Comparison of ENCODE assay signal across 9 cellular contexts in genomic region chr17:7859028-7859427, GRCh38. TPM values are rescaled to one million over a fixed set of nuclear protein-coding genes. Genes with fewer than 3 reads are reported as not detected.
DNase-seq lines count a peak whose midpoint lies in the region; ATAC-seq and TF ChIP-seq lines count a peak whose summit lies in the region.
"Had no signal": no experiment of that assay in that cellular context is flagged by ENCODE, and none has a peak within 500 bp of the region (broad histone marks: within the 10 kb centered on the region; RNA-seq: fewer than 3 reads in every experiment).

No MANE protein-coding gene starts in this region.

- H3K4me1 ChIP-seq in adipocyte (ENCODE audit: control insufficient read depth, insufficient read depth, low read length) (peaks cover 28% of the 10 kb centered on the region), stomach smooth muscle (ENCODE audit: control insufficient read depth, insufficient read depth, low read length) (peaks cover 36% of the 10 kb centered on the region), transverse colon (peaks cover 23 to 40% (median 30%) of the 10 kb centered on the region in 4 donors)

- H3K36me3 ChIP-seq in adipocyte (ENCODE audit: control insufficient read depth, insufficient read depth, low read length, severe bottlenecking) (peaks cover 7% of the 10 kb centered on the region), kidney epithelial cell (ENCODE audit: control insufficient read depth, insufficient read depth, low read length) (no peaks in the 10 kb centered on the region), stomach smooth muscle (ENCODE audit: control insufficient read depth in 2 of 2, insufficient read depth in 2 of 2, low read length in 2 of 2) (peaks cover 6 to 7% of the 10 kb centered on the region in 2 donors), transverse colon (peaks cover 0 to under 1% (median 0%) of the 10 kb centered on the region in 4 donors)

- peak overlapping the region; percentile 82 for H3K4me3 ChIP-seq in adipocyte (ENCODE audit: low read length)
- peak overlapping the region; percentile 66 for H3K4me3 ChIP-seq in kidney epithelial cell (ENCODE audit: low read depth, low read length)
- H3K4me3 ChIP-seq in stomach smooth muscle (ENCODE audit: low read length in 2 of 2), result peak overlapping the region in 1 of 2 donors; percentile 97
- peak overlapping the region in 2 of 4 donors; percentile 50 to 62 for H3K4me3 ChIP-seq in transverse colon

- peak overlapping the region; percentile 35 for H3K27ac Mint-ChIP-seq in activated naive CD8-positive, alpha-beta T cell
- H3K27ac Mint-ChIP-seq in activated naive CD8-positive, alpha-beta T cell treated with anti-CD3 and anti-CD28 coated beads, Interleukin-2, amount 50 U/mL, for 24 hours, result no peak overlapping the region
- peak overlapping the region in 3 of 10 donors; percentile 71 to 88 (median 74) for H3K27ac Mint-ChIP-seq in naive thymus-derived CD8-positive, alpha-beta T cell
- H3K27ac Mint-ChIP-seq: WTC11 had no signal

- TF ChIP-seq POLR2A in transverse colon (IDR thresholded peaks at IDR 0.05), result no peak

- H3K27me3 Mint-ChIP-seq in activated naive CD8-positive, alpha-beta T cell, result no peaks in the 10 kb centered on the region
- no peaks in the 10 kb centered on the region for H3K27me3 Mint-ChIP-seq in activated naive CD8-positive, alpha-beta T cell treated with anti-CD3 and anti-CD28 coated beads, Interleukin-2, amount 50 U/mL, for 24 hours
- no peaks in the 10 kb centered on the region for H3K27me3 Mint-ChIP-seq in naive thymus-derived CD8-positive, alpha-beta T cell

- H3K4me3 Mint-ChIP-seq in activated naive CD8-positive, alpha-beta T cell, result no peak overlapping the region
- no peak overlapping the region for H3K4me3 Mint-ChIP-seq in activated naive CD8-positive, alpha-beta T cell treated with anti-CD3 and anti-CD28 coated beads, Interleukin-2, amount 50 U/mL, for 24 hours
- H3K4me3 Mint-ChIP-seq in naive thymus-derived CD8-positive, alpha-beta T cell, result peak overlapping the region in 1 of 10 donors; percentile 38
- H3K4me3 Mint-ChIP-seq: WTC11 had no signal

- peak overlapping the region; percentile 89 for H3K27ac ChIP-seq in stomach smooth muscle (ENCODE audit: low read length)
- peak overlapping the region in 2 of 4 donors; percentile 90 to 97 for H3K27ac ChIP-seq in transverse colon

- no peaks in the 10 kb centered on the region for H3K9me3 Mint-ChIP-seq in activated naive CD8-positive, alpha-beta T cell (ENCODE audit: low read depth)
- H3K9me3 Mint-ChIP-seq in activated naive CD8-positive, alpha-beta T cell treated with anti-CD3 and anti-CD28 coated beads, Interleukin-2, amount 50 U/mL, for 24 hours, result no peaks in the 10 kb centered on the region
- no peaks in the 10 kb centered on the region for H3K9me3 Mint-ChIP-seq in naive thymus-derived CD8-positive, alpha-beta T cell
- H3K9me3 Mint-ChIP-seq: WTC11 had no signal

- intact Hi-C loops in transverse colon (cut with DNase I; ENCODE audit: low total_unique reads), result loop anchor here (5.0 to 10.0 kb wide), 2 partner anchors 33 to 114 kb away; no protein-coding TSS in a partner anchor

- TF ChIP-seq CTCF in kidney epithelial cell (IDR thresholded peaks at IDR 0.05; ENCODE audit: insufficient read depth, low read length, poor library complexity, severe bottlenecking) (no peak), transverse colon (IDR thresholded peaks at IDR 0.05) (no peak)

- in situ Hi-C loops in transverse colon (cut with MboI; ENCODE audit: low pct_ligation_motif_present in 1 of 4, low pct_unique_long_range_greater_than_20kb in 1 of 4, low sequenced_read_pairs in 3 of 4), result loop anchor here in 2 of 4 donors (25.0 kb wide), 1 partner anchor 128 kb away; no protein-coding TSS in a partner anchor

- peaks cover 13% of the 10 kb centered on the region for H3K4me1 Mint-ChIP-seq in activated naive CD8-positive, alpha-beta T cell (ENCODE audit: low read depth)
- H3K4me1 Mint-ChIP-seq in activated naive CD8-positive, alpha-beta T cell treated with anti-CD3 and anti-CD28 coated beads, Interleukin-2, amount 50 U/mL, for 24 hours, result peaks cover 8% of the 10 kb centered on the region
- H3K4me1 Mint-ChIP-seq in naive thymus-derived CD8-positive, alpha-beta T cell, result peaks cover 6 to 21% (median 13%) of the 10 kb centered on the region in 4 donors

- no peak for ATAC-seq in activated naive CD8-positive, alpha-beta T cell treated with anti-CD3 and anti-CD28 coated beads, Interleukin-2, amount 50 U/mL, for 24 hours
- no peak for ATAC-seq in HG02884 (IDR thresholded peaks at IDR 0.05; ENCODE audit: unreplicated experiment)
- no peak for ATAC-seq in naive thymus-derived CD8-positive, alpha-beta T cell

- peak overlapping the region; percentile 97 for H3K9ac ChIP-seq in adipocyte (ENCODE audit: low read length)
- peak overlapping the region; percentile 68 to 93 for H3K9ac ChIP-seq in stomach smooth muscle (ENCODE audit: low read length in 2 of 2)

- peaks cover 7% of the 10 kb centered on the region for H3K36me3 Mint-ChIP-seq in activated naive CD8-positive, alpha-beta T cell
- H3K36me3 Mint-ChIP-seq in activated naive CD8-positive, alpha-beta T cell treated with anti-CD3 and anti-CD28 coated beads, Interleukin-2, amount 50 U/mL, for 24 hours (ENCODE audit: low read depth), result peaks cover 19% of the 10 kb centered on the region
- peaks cover 0 to 19% (median 0%) of the 10 kb centered on the region in 3 donors for H3K36me3 Mint-ChIP-seq in naive thymus-derived CD8-positive, alpha-beta T cell

- no peak for TF ChIP-seq EP300 in transverse colon (IDR thresholded peaks at IDR 0.05; ENCODE audit: low read depth)

- no peaks in the 10 kb centered on the region for H3K27me3 ChIP-seq in adipocyte (replicated peaks; ENCODE audit: control insufficient read depth, insufficient read depth, low read length)
- H3K27me3 ChIP-seq in kidney epithelial cell (ENCODE audit: control insufficient read depth, insufficient read depth, low read length), result no peaks in the 10 kb centered on the region
- H3K27me3 ChIP-seq in stomach smooth muscle (ENCODE audit: control insufficient read depth in 1 of 2, insufficient read depth in 2 of 2, low read length in 2 of 2), result no peaks in the 10 kb centered on the region
- H3K27me3 ChIP-seq in transverse colon, result no peaks in the 10 kb centered on the region

- DNase-seq in activated naive CD8-positive, alpha-beta T cell treated with anti-CD3 and anti-CD28 coated beads, Interleukin-2, amount 50 U/mL, for 24 hours, result no peak
- DNase-seq in adipocyte (ENCODE audit: low read depth) (no peak), kidney epithelial cell (ENCODE audit: low read depth) (no peak), transverse colon (no peak)
- no peak for DNase-seq in naive thymus-derived CD8-positive, alpha-beta T cell

- 82 to 90% methylated on average over 2 to 8 of the region's 8 CpGs for WGBS in transverse colon (ENCODE audit: low coverage in 1 of 2), 2 donors

- no peaks in the 10 kb centered on the region for H3K9me3 ChIP-seq in adipocyte (ENCODE audit: control insufficient read depth, low read length)
- no peaks in the 10 kb centered on the region for H3K9me3 ChIP-seq in stomach smooth muscle (ENCODE audit: control insufficient read depth in 2 of 2, low read length in 2 of 2)
- no peaks in the 10 kb centered on the region for H3K9me3 ChIP-seq in transverse colon

- POLR2A ChIA-PET in naive thymus-derived CD8-positive, alpha-beta T cell (lab: Charles Lee), result interaction anchor here (1.3 to 5.0 kb wide), 5 partner anchors 24 to 130 kb away, joined by 4 to 20 read pairs (median 8); partner anchors contain the start of genes CNTROB, KDM6B and TRAPPC1

RNA-seq across cellular contexts. Expression of gene CYB5D1, which starts 1.2 kb away (rescaled TPM):
- total RNA-seq in kidney epithelial cell (5.3 and 7.4 TPM in 2 replicates), transverse colon (10 to 100 TPM in 1 of 4 donors, 1 to 10 TPM in 2, not detected in 1; 4.9 to 50.4 (median 9.6) TPM)
- 1 to 10 TPM; 8.5 to 9.8 TPM for total RNA-seq in naive thymus-derived CD8-positive, alpha-beta T cell
- 1 to 10 TPM; 3.5 to 6.0 (median 5.1) TPM for polyA plus RNA-seq in naive thymus-derived CD8-positive, alpha-beta T cell

RNA-seq across cellular contexts. Expression of gene NAA38, which starts 1.7 kb away (rescaled TPM):
- total RNA-seq in kidney epithelial cell (50.5 and 51.0 TPM in 2 replicates), transverse colon (10 to 100 TPM; 59.8 to 95.3 (median 86.5) TPM)
- 10 to 100 TPM; 16.0 to 24.1 TPM for total RNA-seq in naive thymus-derived CD8-positive, alpha-beta T cell
- polyA plus RNA-seq in naive thymus-derived CD8-positive, alpha-beta T cell, result 100 to 1,000 TPM; 125 to 169 (median 152) TPM

RNA-seq across cellular contexts. Expression of gene TMEM88, which starts 4.2 kb away (rescaled TPM):
- total RNA-seq in kidney epithelial cell (3.5 and 4.3 TPM in 2 replicates), transverse colon (10 to 100 TPM in 1 of 4 donors, 1 to 10 TPM in 3; 2.4 to 13.1 (median 6.8) TPM)
- total RNA-seq in naive thymus-derived CD8-positive, alpha-beta T cell, result 1 to 10 TPM; 6.9 to 7.2 TPM
- not detected for polyA plus RNA-seq in naive thymus-derived CD8-positive, alpha-beta T cell

RNA-seq across cellular contexts. Expression of gene KDM6B, which starts 25.0 kb away (rescaled TPM):
- total RNA-seq in kidney epithelial cell (15.6 and 20.4 TPM in 2 replicates), transverse colon (10 to 100 TPM; 18.3 to 33.7 (median 30.2) TPM)
- 100 to 1,000 TPM; 113 TPM for total RNA-seq in naive thymus-derived CD8-positive, alpha-beta T cell
- polyA plus RNA-seq in naive thymus-derived CD8-positive, alpha-beta T cell, result 1 to 10 TPM in 2 of 3 donors, under 1 TPM in 1; 0.28 to 1.2 (median 1.0) TPM

RNA-seq across cellular contexts. Expression of gene CHD3, which starts 29.6 kb away (rescaled TPM):
- total RNA-seq in kidney epithelial cell, result 36.2 and 42.4 TPM in 2 replicates
- 10 to 100 TPM; 53.0 to 71.6 (median 62.0) TPM for total RNA-seq in transverse colon
- total RNA-seq in naive thymus-derived CD8-positive, alpha-beta T cell, result 100 to 1,000 TPM; 277 to 281 TPM
- 10 to 100 TPM in 2 of 3 donors, 1 to 10 TPM in 1; 4.3 to 29.2 (median 15.5) TPM for polyA plus RNA-seq in naive thymus-derived CD8-positive, alpha-beta T cell
